Comparison of ENCODE assay signal across 8 cellular contexts in the genomic region with DNA sequence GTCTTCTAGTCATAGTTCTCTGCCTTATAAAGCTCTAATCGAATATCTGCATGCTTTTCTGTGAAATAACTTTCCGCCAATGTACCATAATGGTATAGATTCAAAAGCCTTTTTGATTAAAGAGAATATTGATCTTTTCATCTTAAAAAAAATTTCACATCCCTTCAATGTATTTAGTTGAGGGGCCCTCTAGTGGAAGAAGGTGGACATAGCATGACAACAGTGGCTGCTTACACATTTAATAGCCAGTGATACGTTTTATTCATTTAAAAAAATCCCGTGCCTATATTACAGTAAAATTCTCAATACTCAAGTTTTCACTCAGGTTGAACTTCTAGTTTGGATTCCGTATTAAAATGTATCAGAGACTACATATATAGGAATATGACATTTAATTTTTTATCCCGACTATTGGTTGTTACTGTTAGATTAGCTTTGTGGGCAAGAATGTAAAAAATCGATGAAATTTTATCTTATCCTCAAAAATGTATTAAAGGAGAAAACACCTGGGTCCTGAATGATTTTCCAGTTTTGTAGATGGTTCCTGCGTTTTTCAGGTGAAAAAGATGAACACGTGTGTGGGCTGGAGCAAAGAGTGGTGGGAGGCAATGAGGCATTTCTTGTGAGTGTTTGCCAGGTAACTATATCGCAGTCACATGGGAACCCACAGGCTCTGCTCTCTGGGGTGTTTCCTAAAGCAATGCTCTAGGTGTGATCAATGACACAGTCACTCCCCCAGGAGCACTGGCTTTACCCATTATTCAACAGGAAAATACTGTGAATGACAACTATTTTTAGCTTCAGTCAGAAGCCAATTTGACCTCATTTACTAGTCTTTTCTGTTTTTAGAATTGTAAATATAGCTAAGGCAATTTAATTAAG. TPM values are rescaled to one million over a fixed set of nuclear protein-coding genes. Genes with fewer than 3 reads are reported as not detected.
DNase-seq lines count a peak whose midpoint lies in the region; ATAC-seq, FAIRE-seq and TF ChIP-seq lines count a peak whose summit lies in the region.

No MANE protein-coding gene starts in this region.

- FAIRE-seq in islet of Langerhans (lab: Jason Lieb, UNC) = peak; percentile 90

- intact Hi-C loops in testis (cut with DNase I; ENCODE audit: low total_unique reads) = no loop called here

- no peak overlapping the region for H3K27ac ChIP-seq in testis

- DNase-seq in NCI-H2196 (lab: John Stamatoyannopoulos, UW; ENCODE audit: unreplicated experiment) = peak; percentile 3
- no peak for DNase-seq in NCI-H2196 treated with DMSO at 0.1 percent for 48 hours (lab: John Stamatoyannopoulos, UW; ENCODE audit: unreplicated experiment)
- peak; percentile 37 for DNase-seq in LHCN-M2 (ENCODE audit: low read depth)
- peak; percentile 72 for DNase-seq in adipocyte (ENCODE audit: low read depth)
- DNase-seq in testis = peak; percentile 58

- H3K9me3 ChIP-seq in adipocyte (ENCODE audit: control insufficient read depth, low read length) (no peaks in the 10 kb centered on the region), testis (no peaks in the 10 kb centered on the region)

- no peak for TF ChIP-seq POLR2A in testis (IDR thresholded peaks at IDR 0.05)

- H3K9ac ChIP-seq in adipocyte (ENCODE audit: low read length) = no peak overlapping the region

- H3K4me3 ChIP-seq in adipocyte (ENCODE audit: low read length) (no peak overlapping the region), testis (no peak overlapping the region)

- H3K4me1 ChIP-seq in adipocyte (ENCODE audit: control insufficient read depth, insufficient read depth, low read length) (no peaks in the 10 kb centered on the region), testis (no peaks in the 10 kb centered on the region)

- WGBS in testis, 2 donors = 34 to 41% methylated on average over 10 of the region's 10 CpGs

- peak; percentile 15 to 91 (median 68) for TF ChIP-seq CTCF in testis (IDR thresholded peaks at IDR 0.05)

- H3K36me3 ChIP-seq in adipocyte (ENCODE audit: control insufficient read depth, insufficient read depth, low read length, severe bottlenecking) (no peaks in the 10 kb centered on the region), testis (ENCODE audit: low read depth, missing control alignments) (no peaks in the 10 kb centered on the region)

- H3K27me3 ChIP-seq in adipocyte (replicated peaks; ENCODE audit: control insufficient read depth, insufficient read depth, low read length) (peaks cover 17% of the 10 kb centered on the region), testis (no peaks in the 10 kb centered on the region)

- peak; percentile 84 for ATAC-seq in GM21515 (IDR thresholded peaks at IDR 0.05; ENCODE audit: unreplicated experiment)
- ATAC-seq in GM18867 (IDR thresholded peaks at IDR 0.05; ENCODE audit: unreplicated experiment) = no peak

RNA-seq across cellular contexts. Expression of gene PNLIP, which starts 24.1 kb away (rescaled TPM):
- 0.13 and 0.34 TPM in 2 replicates for total RNA-seq in LHCN-M2 (2014; rRNA removed)
- not detected for polyA plus RNA-seq in LHCN-M2 (2012)
- under 1 TPM in 1 of 2 donors, not detected in 1; 0.74 TPM for total RNA-seq in testis
- polyA plus RNA-seq in testis (ENCODE audit: insufficient read depth, low read depth, low replicate concordance) = not detected
